In genomic region chr7:28926871-28927597, GRCh38 we compare ENCODE assay signal across 8 cellular contexts. TPM values are rescaled to one million over a fixed set of nuclear protein-coding genes. Genes with fewer than 3 reads are reported as not detected.
A peak's percentile ranks its signal among the peaks of the same experiment; 100 is the strongest.
DNase-seq lines count a peak whose midpoint lies in the region; ATAC-seq and TF ChIP-seq lines count a peak whose summit lies in the region.

No MANE protein-coding gene starts in this region.

- H2AK5ac ChIP-seq in neuronal stem cell (ENCODE audit: low read depth, low read length) = no peak overlapping the region

- in situ Hi-C loops in transverse colon (cut with MboI; ENCODE audit: low pct_ligation_motif_present in 1 of 4, low pct_unique_long_range_greater_than_20kb in 1 of 4, low sequenced_read_pairs in 3 of 4) = loop anchor here in 2 of 4 donors (10.0 kb wide), 2 partner anchors 178 to 478 kb away; no protein-coding TSS in a partner anchor

- H3K4ac ChIP-seq in neuronal stem cell (ENCODE audit: low read length) = no peak overlapping the region

- H2AFZ ChIP-seq in neuronal stem cell (ENCODE audit: low read length) = peak overlapping the region; percentile 91

- DNase-seq in GDM1 (lab: John Stamatoyannopoulos, UW) = peak; percentile 73
- DNase-seq in HCEC 1CT = peak; percentile 83
- DNase-seq in M059J (ENCODE audit: low read depth) = peak; percentile 84
- peak; percentile 90 to 95 for DNase-seq in SHP77 (lab: John Stamatoyannopoulos, UW)
- peak; percentile 34 for DNase-seq in activated naive CD4-positive, alpha-beta T cell treated with Interleukin-2 at 50 U/mL for 16 hours
- DNase-seq in neuronal stem cell (ENCODE audit: low spot score) = peak; percentile 69
- DNase-seq in transverse colon = peak; percentile 62

- H3K9ac ChIP-seq in neuronal stem cell (ENCODE audit: low read depth, low read length, poor library complexity) = peak overlapping the region; percentile 68

- no peak overlapping the region for H4K8ac ChIP-seq in neuronal stem cell (ENCODE audit: low read depth, low read length)

- H2BK120ac ChIP-seq in neuronal stem cell (ENCODE audit: low read depth, low read length) = no peak overlapping the region

- peak; percentile 89 for ATAC-seq in gastroesophageal sphincter

- H3K4me1 ChIP-seq in gastroesophageal sphincter (peaks cover 0 to 22% (median 0%) of the 10 kb centered on the region in 3 donors), neuronal stem cell (ENCODE audit: control insufficient read depth in 2 of 2, insufficient read depth in 1 of 2, low read depth in 1 of 2, low read length in 2 of 2) (peaks cover 0 to 5% of the 10 kb centered on the region in 2 donors), transverse colon (peaks cover 0 to 15% (median 7%) of the 10 kb centered on the region in 4 donors)

- 6 to 11% methylated on average over 10 to 12 of the region's 22 CpGs for WGBS in gastroesophageal sphincter (ENCODE audit: low coverage in 1 of 2), 2 donors
- no CpG with 5 or more reads among the region's 22 CpGs for WGBS in neuronal stem cell (ENCODE audit: extremely low coverage in 2 of 2, insufficient read length in 2 of 2, insufficient replicate concordance in 1 of 2), 2 donors
- WGBS in transverse colon (ENCODE audit: low coverage in 1 of 2), 2 donors = 5 to 24% methylated on average over 6 to 22 of the region's 22 CpGs

- no peaks in the 10 kb centered on the region for H3K79me1 ChIP-seq in neuronal stem cell (ENCODE audit: low read depth, low read length)

- H2BK15ac ChIP-seq in neuronal stem cell (ENCODE audit: low read length) = no peak overlapping the region

- H3K4me3 ChIP-seq in gastroesophageal sphincter (peak overlapping the region; percentile 35 to 53), neuronal stem cell (ENCODE audit: low read length in 2 of 2) (peak overlapping the region; percentile 11 to 52), transverse colon (peak overlapping the region in 3 of 4 donors; percentile 34 to 59 (median 37))

- H2BK12ac ChIP-seq in neuronal stem cell (ENCODE audit: low read length) = no peak overlapping the region

- TF ChIP-seq CTCF in gastroesophageal sphincter (IDR thresholded peaks at IDR 0.05) (peak; percentile 81 to 84 (median 81)), transverse colon (IDR thresholded peaks at IDR 0.05) (peak; percentile 75 to 82 (median 81))

- H3K9me3 ChIP-seq in gastroesophageal sphincter = no peaks in the 10 kb centered on the region
- no peaks in the 10 kb centered on the region for H3K9me3 ChIP-seq in neuronal stem cell (replicated peaks in 1 of 2; ENCODE audit: control insufficient read depth in 2 of 2, insufficient read depth in 1 of 2, low read depth in 1 of 2, low read length in 2 of 2)
- H3K9me3 ChIP-seq in transverse colon = no peaks in the 10 kb centered on the region

- intact Hi-C loops in transverse colon (cut with DNase I; ENCODE audit: low total_unique reads) = loop anchor here (2.0 kb wide), 1 partner anchor 480 kb away; no protein-coding TSS in a partner anchor

- peaks cover 5% of the 10 kb centered on the region for H3K27me3 ChIP-seq in gastroesophageal sphincter
- H3K27me3 ChIP-seq in neuronal stem cell (ENCODE audit: control insufficient read depth in 3 of 3, insufficient read depth in 3 of 3, low read depth in 1 of 3, low read length in 3 of 3) = no peaks in the 10 kb centered on the region
- no peaks in the 10 kb centered on the region for H3K27me3 ChIP-seq in transverse colon

- no peak for TF ChIP-seq EP300 in gastroesophageal sphincter (IDR thresholded peaks at IDR 0.05)
- no peak for TF ChIP-seq EP300 in transverse colon (IDR thresholded peaks at IDR 0.05; ENCODE audit: low read depth)

- TF ChIP-seq POLR2A in gastroesophageal sphincter (IDR thresholded peaks at IDR 0.05) (no peak), transverse colon (IDR thresholded peaks at IDR 0.05) (no peak)

- no peak overlapping the region for H4K91ac ChIP-seq in neuronal stem cell (ENCODE audit: low read depth, low read length, poor library complexity)

- peak overlapping the region; percentile 69 for H3K4me2 ChIP-seq in neuronal stem cell (ENCODE audit: insufficient read depth, low read length, poor library complexity, severe bottlenecking)

- H3K14ac ChIP-seq in neuronal stem cell (ENCODE audit: low read length) = no peak overlapping the region

- H2BK5ac ChIP-seq in neuronal stem cell (ENCODE audit: low read length) = no peak overlapping the region

- H3K23ac ChIP-seq in neuronal stem cell (ENCODE audit: low read depth, low read length, poor library complexity) = no peak overlapping the region

- H3K18ac ChIP-seq in neuronal stem cell (ENCODE audit: low read length) = peak overlapping the region; percentile 81

- no peaks in the 10 kb centered on the region for H3K36me3 ChIP-seq in gastroesophageal sphincter
- no peaks in the 10 kb centered on the region for H3K36me3 ChIP-seq in neuronal stem cell (replicated peaks in 1 of 2; ENCODE audit: control insufficient read depth in 2 of 2, insufficient read depth in 2 of 2, low read length in 2 of 2)
- H3K36me3 ChIP-seq in transverse colon = no peaks in the 10 kb centered on the region

- H3K27ac ChIP-seq in gastroesophageal sphincter = peak overlapping the region in 2 of 4 donors; percentile 53 to 58
- H3K27ac ChIP-seq in neuronal stem cell (replicated peaks; ENCODE audit: low read length) = no peak overlapping the region
- H3K27ac ChIP-seq in transverse colon = peak overlapping the region in 3 of 4 donors; percentile 18 to 47 (median 46)

RNA-seq across cellular contexts. Expression of gene TRIL, which starts 31.1 kb away (rescaled TPM):
- 0.44 and 0.91 TPM in 2 replicates for total RNA-seq in M059J (2014; rRNA removed; shearing (Covaris generic))
- total RNA-seq in gastroesophageal sphincter = 1 to 10 TPM; 1.6 to 6.6 (median 3.9) TPM
- polyA plus RNA-seq in neuronal stem cell (2013, experiment 1 of 2) = 5.0 TPM
- polyA plus RNA-seq in neuronal stem cell (2013, experiment 2 of 2) = 5.2 TPM
- 1 to 10 TPM in 2 of 4 donors, under 1 TPM in 2; 0.79 to 3.0 (median 1.0) TPM for total RNA-seq in transverse colon

Comparison
In these comparisons a context has a peak if more than half of its experiments do, and no peak if none do; other contexts are left out.
1. DNase-seq: peak in every context shown above with its lines; median percentile 92 in SHP77; 84 in M059J; 83 in HCEC 1CT; 73 in GDM1; 69 in neuronal stem cell; 62 in transverse colon; 34 in activated naive CD4-positive, alpha-beta T cell treated with Interleukin-2 at 50 U/mL for 16 hours.